ENCODE assay signal across 15 cellular contexts in the genomic region with DNA sequence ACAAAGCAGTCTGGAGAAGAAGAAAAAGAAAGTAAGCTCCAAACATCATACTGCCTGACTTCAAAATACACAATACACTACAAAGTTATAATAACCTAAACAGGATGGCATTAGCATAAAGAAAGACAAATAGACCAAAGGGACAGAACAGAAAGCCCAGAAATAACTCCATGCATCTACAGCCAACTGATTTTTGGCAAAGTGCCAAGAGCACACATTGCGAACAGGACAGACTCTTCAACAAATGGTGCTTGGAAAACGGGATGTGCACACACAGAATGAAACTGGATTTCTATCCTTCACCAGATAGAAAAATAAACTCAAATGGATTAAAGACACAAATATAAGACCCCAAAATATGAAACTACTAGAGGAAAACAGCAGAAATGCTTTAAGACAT.
DNase-seq lines count a peak whose midpoint lies in the region; ATAC-seq and TF ChIP-seq lines count a peak whose summit lies in the region.
"Had no signal": no experiment of that assay in that cellular context is flagged by ENCODE, and none has a peak within 500 bp of the region (broad histone marks: within the 10 kb centered on the region; RNA-seq: fewer than 3 reads in every experiment).

No MANE protein-coding gene starts in this region.

- H3K36me3 ChIP-seq in A673 (ENCODE audit: insufficient read depth, low read length, poor library complexity, severe bottlenecking) (no peaks in the 10 kb centered on the region), PC-9 (ENCODE audit: low read depth) (no peaks in the 10 kb centered on the region)
- H3K36me3 ChIP-seq: neural progenitor cell, vagina had no signal

- no peak overlapping the region for H3K4me3 ChIP-seq in A673 (ENCODE audit: low read depth, low read length, poor library complexity, severe bottlenecking)
- H3K4me3 ChIP-seq in LNCaP clone FGC (ENCODE audit: low read depth, low read length): no peak overlapping the region
- no peak overlapping the region for H3K4me3 ChIP-seq in PC-9
- H3K4me3 ChIP-seq: neural progenitor cell, vagina had no signal

- BruUV-seq in A673 (replicated peaks; lab: Mats Ljungman, UMichigan) (no TSS peak), PC-9 (replicated peaks; lab: Mats Ljungman, UMichigan) (no TSS peak)

- H3K27me3 ChIP-seq in A673 (replicated peaks; ENCODE audit: insufficient read depth, low read depth, low read length, poor library complexity) (no peaks in the 10 kb centered on the region), PC-9 (ENCODE audit: insufficient read depth, low read depth) (no peaks in the 10 kb centered on the region)
- H3K27me3 ChIP-seq: neural progenitor cell, vagina had no signal

- no peaks in the 10 kb centered on the region for H3K9me3 ChIP-seq in A673 (ENCODE audit: low read depth, low read length, poor library complexity, severe bottlenecking)
- no peaks in the 10 kb centered on the region for H3K9me3 ChIP-seq in PC-9 (ENCODE audit: insufficient read depth, low read depth)
- H3K9me3 ChIP-seq: vagina had no signal

- CTCF ChIA-PET in A673 (lab: Charles Lee): no interaction called here
- CTCF ChIA-PET in PC-9 (lab: Charles Lee): no interaction called here

- H3F3A ChIP-seq in PC-9 (ENCODE audit: insufficient read depth, low read depth): no peaks in the 10 kb centered on the region

- H3K4me2 ChIP-seq in PC-9: no peak overlapping the region
- H3K4me2 ChIP-seq: neural progenitor cell had no signal

- H3K4me1 ChIP-seq in A673 (ENCODE audit: insufficient read depth, low read length, poor library complexity, severe bottlenecking) (peaks cover 6% of the 10 kb centered on the region), PC-9 (replicated peaks; ENCODE audit: insufficient read depth) (no peaks in the 10 kb centered on the region)
- H3K4me1 ChIP-seq: neural progenitor cell, vagina had no signal

- no peaks in the 10 kb centered on the region for H4K20me1 ChIP-seq in PC-9 (ENCODE audit: insufficient read depth)

- H2AFZ ChIP-seq in PC-9: no peak overlapping the region
- H2AFZ ChIP-seq: neural progenitor cell had no signal

- H3K27ac ChIP-seq in A673 (ENCODE audit: low read depth, low read length, poor library complexity, severe bottlenecking): no peak overlapping the region
- no peak overlapping the region for H3K27ac ChIP-seq in PC-9
- H3K27ac ChIP-seq: neural progenitor cell, vagina had no signal

- no peaks in the 10 kb centered on the region for H3K79me2 ChIP-seq in PC-9 (ENCODE audit: low read depth)

- no peak for TF ChIP-seq CTCF in A673 (conservative IDR thresholded peaks at IDR 0.05; ENCODE audit: low read depth, low read length)
- TF ChIP-seq CTCF in LNCaP clone FGC (IDR thresholded peaks at IDR 0.05; ENCODE audit: control insufficient read depth, extremely low read depth, insufficient read depth): no peak
- no peak for TF ChIP-seq CTCF in PC-9 (conservative IDR thresholded peaks at IDR 0.05)

- DNase-seq in A673 (ENCODE audit: low spot score): peak; percentile 22
- peak; percentile 31 for DNase-seq in LNCaP clone FGC (ENCODE audit: low read depth)
- peak; percentile 30 for DNase-seq in SK-MEL-5 (ENCODE audit: low read depth, low spot score)
- DNase-seq in globus pallidus (ENCODE audit: low spot score): peak; percentile 29
- no peak for DNase-seq in HK-2 (ENCODE audit: unreplicated experiment)
- no peak for DNase-seq in PC-9
- DNase-seq: activated CD8-positive, alpha-beta T cell treated with anti-CD3 and anti-CD28 coated beads for 36 hours; activated naive CD4-positive, alpha-beta T cell treated with Interleukin-2 at 50 U/mL for 16 hours; kidney; MM.1S; stimulated activated CD4-positive, alpha-beta T cell treated with anti-CD3 and anti-CD28 coated beads, Interleukin-15, amount 100 ng/mL, for 24 hours had no signal

- in situ Hi-C loops in SK-MEL-5 (cut with HindIII; ENCODE audit: low pct_unique_long_range_greater_than_20kb, low sequenced_read_pairs): no loop called here

- ATAC-seq in HG02610 (IDR thresholded peaks at IDR 0.05; ENCODE audit: unreplicated experiment) (no peak), GM19023 (IDR thresholded peaks at IDR 0.05; ENCODE audit: unreplicated experiment) (no peak)
- ATAC-seq: activated CD8-positive, alpha-beta T cell treated with anti-CD3 and anti-CD28 coated beads for 36 hours had no signal

- POLR2A ChIA-PET in A673 (lab: Charles Lee; ENCODE audit: low non-redundant PET): no interaction called here
- POLR2A ChIA-PET in PC-9 (lab: Charles Lee; ENCODE audit: unreplicated experiment): no interaction called here

- intact Hi-C loops in A673 (cut with micrococcal nuclease; ENCODE audit: unreplicated experiment): no loop called here
- intact Hi-C loops in PC-9 (cut with micrococcal nuclease; ENCODE audit: unreplicated experiment): loop anchor here (5.0 kb wide), 1 partner anchor 71 kb away; no protein-coding TSS in a partner anchor

- no peaks in the 10 kb centered on the region for H3K9me2 ChIP-seq in PC-9 (ENCODE audit: insufficient read depth)

Comparison
In these comparisons a context has a peak if more than half of its experiments do, and no peak if none do; other contexts are left out.
1. DNase-seq: peak in A673 (single experiment), LNCaP clone FGC (single experiment), SK-MEL-5 (single experiment) and globus pallidus (single experiment); none in HK-2 (single experiment) and PC-9 (0 of 2).